In genomic region chr20:49573900-49574416, GRCh38 we compare ENCODE assay signal across 13 cellular contexts. TPM values are rescaled to one million over a fixed set of nuclear protein-coding genes. Genes with fewer than 3 reads are reported as not detected.
A peak's percentile ranks its signal among the peaks of the same experiment; 100 is the strongest.
DNase-seq lines count a peak whose midpoint lies in the region; ATAC-seq and TF ChIP-seq lines count a peak whose summit lies in the region.
"Had no signal": no experiment of that assay in that cellular context is flagged by ENCODE, and none has a peak within 500 bp of the region (broad histone marks: within the 10 kb centered on the region; RNA-seq: fewer than 3 reads in every experiment).

No MANE protein-coding gene starts in this region.

- no peak overlapping the region for H4K91ac ChIP-seq in H9 (ENCODE audit: insufficient read length, low read depth, low read length)

- H3K56ac ChIP-seq in H9 (ENCODE audit: insufficient read length, low read depth, low read length), result no peak overlapping the region

- no peak overlapping the region for H3K4me2 ChIP-seq in H9 (ENCODE audit: insufficient read depth, insufficient read length, low read length)

- no peak overlapping the region for H3K27ac ChIP-seq in H9 (ENCODE audit: insufficient read length, low read depth, low read length)

- H3K4ac ChIP-seq in H9 (ENCODE audit: low read depth, low read length), result no peak overlapping the region

- DNase-seq in AG08396 (ENCODE audit: low spot score) (peak; percentile 72), H9 (peak; percentile 5), chondrocyte (ENCODE audit: low spot score) (no peak), NCI-H1105 (lab: John Stamatoyannopoulos, UW) (no peak), HPDE6-E6E7 (ENCODE audit: extremely low spot score) (no peak), activated T-cell treated with anti-CD3 and anti-CD28 coated beads for 4 hours (no peak)
- DNase-seq: GDM1, hippocampal formation, NCI-H1048, occipital lobe had no signal

- H3K14ac ChIP-seq in H9 (ENCODE audit: insufficient read depth, low read length), result no peak overlapping the region

- H3K9ac ChIP-seq in H9 (ENCODE audit: extremely low read depth, insufficient read length, low read length), result no peak overlapping the region

- H2BK120ac ChIP-seq in H9 (ENCODE audit: low read depth, low read length, poor library complexity, severe bottlenecking), result no peak overlapping the region

- H4K20me1 ChIP-seq in H9 (ENCODE audit: control insufficient read depth, insufficient read depth, insufficient read length), result no peaks in the 10 kb centered on the region

- TF ChIP-seq CTCF in H9 (conservative IDR thresholded peaks at IDR 0.05) (no peak), chondrocyte (IDR thresholded peaks at IDR 0.05) (no peak), nephron (IDR thresholded peaks at IDR 0.05; ENCODE audit: unreplicated experiment in 3 of 3) (no peak)

- H3T11ph ChIP-seq in H9 (ENCODE audit: low read length), result no peak overlapping the region

- peaks cover 2% of the 10 kb centered on the region for H3K23me2 ChIP-seq in H9 (ENCODE audit: insufficient read length, low read depth, low read length, poor library complexity, severe bottlenecking)

- H3K9me3 Mint-ChIP-seq in H9 (no peaks in the 10 kb centered on the region; a peak in 1 of 5 replicates), chondrocyte (ENCODE audit: low read depth) (peaks cover 9% of the 10 kb centered on the region), nephron (no peaks in the 10 kb centered on the region)

- peaks cover 4% of the 10 kb centered on the region for H3K4me1 ChIP-seq in H9 (ENCODE audit: insufficient read depth, low read length)

- no CpG with 5 or more reads among the region's 8 CpGs for WGBS in H9 (ENCODE audit: extremely low coverage, insufficient read length, low lambda C conversion rate)

- peaks cover 6% of the 10 kb centered on the region for H3K27me3 Mint-ChIP-seq in H9 (ENCODE audit: low read depth)
- no peaks in the 10 kb centered on the region for H3K27me3 Mint-ChIP-seq in chondrocyte (ENCODE audit: low read depth)
- peaks cover 13% of the 10 kb centered on the region for H3K27me3 Mint-ChIP-seq in nephron (ENCODE audit: low read depth)

- H2AFZ ChIP-seq in H9 (ENCODE audit: low read length), result no peak overlapping the region

- H3K4me3 Mint-ChIP-seq in H9, result no peak overlapping the region
- H3K4me3 Mint-ChIP-seq in chondrocyte (ENCODE audit: unreplicated experiment), result no peak overlapping the region
- H3K4me3 Mint-ChIP-seq in nephron, result no peak overlapping the region
- H3K4me3 Mint-ChIP-seq: CD8-positive, alpha-beta T cell had no signal

- no peak overlapping the region for H4K8ac ChIP-seq in H9 (replicated peaks; ENCODE audit: insufficient read length, low read depth, low read length)

- H2BK20ac ChIP-seq in H9 (ENCODE audit: low read depth, low read length, poor library complexity, severe bottlenecking), result no peak overlapping the region

- no peak overlapping the region for H2BK12ac ChIP-seq in H9 (ENCODE audit: insufficient read length, low read depth, low read length)

- no peak overlapping the region for H3K23ac ChIP-seq in H9 (ENCODE audit: insufficient read length, low read depth, low read length)

- no peak overlapping the region for H2BK5ac ChIP-seq in H9 (ENCODE audit: insufficient read length, low read length)

- H3K36me3 Mint-ChIP-seq in H9 (ENCODE audit: insufficient read depth in 1 of 3, low read depth in 3 of 3) (no peaks in the 10 kb centered on the region; a peak in 1 of 7 replicates), chondrocyte (ENCODE audit: low read depth) (peaks cover 3% of the 10 kb centered on the region), nephron (ENCODE audit: low read depth) (no peaks in the 10 kb centered on the region)
- H3K36me3 Mint-ChIP-seq: CD8-positive, alpha-beta T cell had no signal

- no peak overlapping the region for H2AK5ac ChIP-seq in H9 (ENCODE audit: insufficient read length, low read length)

- no peak overlapping the region for H2BK15ac ChIP-seq in H9 (ENCODE audit: low read depth, low read length)

- no peak overlapping the region for H4K5ac ChIP-seq in H9 (ENCODE audit: insufficient read length, low read depth, low read length)

- H3K79me2 ChIP-seq in H9 (ENCODE audit: insufficient read depth, low read length), result no peaks in the 10 kb centered on the region

- H3K79me1 ChIP-seq in H9 (ENCODE audit: insufficient read depth, low read depth, low read length, poor library complexity, severe bottlenecking), result no peaks in the 10 kb centered on the region

- no peaks in the 10 kb centered on the region; the same call in 1 of the 2 replicates for H3K27me3 ChIP-seq in H9 (ENCODE audit: insufficient read depth, low read length)

- peaks cover 18 to 41% of the 10 kb centered on the region in 2 experiments for H3K4me1 Mint-ChIP-seq in H9
- H3K4me1 Mint-ChIP-seq in chondrocyte (ENCODE audit: low read depth), result peaks cover 85% of the 10 kb centered on the region
- H3K4me1 Mint-ChIP-seq in nephron, result peaks cover 79% of the 10 kb centered on the region

- ATAC-seq in GM18520 (IDR thresholded peaks at IDR 0.05; ENCODE audit: unreplicated experiment), result no peak
- ATAC-seq: CD8-positive, alpha-beta T cell had no signal

- no peak overlapping the region for H3K18ac ChIP-seq in H9 (ENCODE audit: insufficient read length, low read depth, low read length)

- no peaks in the 10 kb centered on the region for H3K9me3 ChIP-seq in H9 (ENCODE audit: control insufficient read depth, low read depth, low read length)

- H3K27ac Mint-ChIP-seq in H9 (no peak overlapping the region), chondrocyte (ENCODE audit: unreplicated experiment) (peak overlapping the region; percentile 9), nephron (peak overlapping the region; percentile 37 to 93 (median 90))
- H3K27ac Mint-ChIP-seq: CD8-positive, alpha-beta T cell had no signal

RNA-seq across cellular contexts. Expression of gene PTGIS, which starts 6.0 kb away (rescaled TPM):
- total RNA-seq in H9 (2021) (18.9 and 20.0 TPM in 2 replicates), chondrocyte (88.7 to 165 TPM (median 91.5 TPM) in 3 replicates)
- total RNA-seq: CD8-positive, alpha-beta T cell had no signal

Comparison
In these comparisons a context has a peak if more than half of its experiments do, and no peak if none do; other contexts are left out.
1. DNase-seq: peak in AG08396 (single experiment) and H9 (single experiment); none in chondrocyte (single experiment), NCI-H1105 (single experiment), HPDE6-E6E7 (single experiment) and activated T-cell treated with anti-CD3 and anti-CD28 coated beads for 4 hours (single experiment).
2. H3K27ac Mint-ChIP-seq: peak in chondrocyte (single experiment) and nephron (3 of 3); none in H9 (0 of 3).